ENCODE assay signal across 19 cellular contexts in genomic region chr2:151882786-151883445, GRCh38. TPM values are rescaled to one million over a fixed set of nuclear protein-coding genes. Genes with fewer than 3 reads are reported as not detected.
A peak's percentile ranks its signal among the peaks of the same experiment; 100 is the strongest.
DNase-seq lines count a peak whose midpoint lies in the region; ATAC-seq lines count a peak whose summit lies in the region.
"Had no signal": no experiment of that assay in that cellular context is flagged by ENCODE, and none has a peak within 500 bp of the region (broad histone marks: within the 10 kb centered on the region; RNA-seq: fewer than 3 reads in every experiment).

No MANE protein-coding gene starts in this region.

- no peaks in the 10 kb centered on the region for H3K27me3 Mint-ChIP-seq in natural killer cell treated with Interleukin-12 subunit alpha and Interleukin-12 subunit beta and Interleukin-15 and Interleukin-18, amount 100 ng/mL, for 72 hours
- H3K27me3 Mint-ChIP-seq in T-helper 17 cell = peaks cover 5% of the 10 kb centered on the region

- DNase-seq in NCI-H1092 treated with DMSO at 0.1 percent for 48 hours (lab: John Stamatoyannopoulos, UW) = peak; percentile 31
- peak; percentile 21 to 45 for DNase-seq in NCI-H446 (lab: John Stamatoyannopoulos, UW)
- peak; percentile 91 for DNase-seq in cerebellar cortex (ENCODE audit: low spot score)
- no peak for DNase-seq in SW480 (ENCODE audit: low spot score)
- no peak for DNase-seq in natural killer cell treated with Interleukin-12 subunit alpha and Interleukin-12 subunit beta and Interleukin-15 and Interleukin-18, amount 100 ng/mL, for 72 hours (ENCODE audit: low spot score)
- DNase-seq in T-helper 17 cell = no peak
- no peak for DNase-seq in iPS-NIHi11 (ENCODE audit: low spot score)
- DNase-seq: ACHN; BE2C; CD4-positive, CD25-positive, alpha-beta regulatory T cell; CD8-positive, alpha-beta memory T cell; COR-L47; DMS153; DMS79; GF-D8; GOT3; H7; HFFc6 had no signal

- no peaks in the 10 kb centered on the region for H3K36me3 Mint-ChIP-seq in natural killer cell treated with Interleukin-12 subunit alpha and Interleukin-12 subunit beta and Interleukin-15 and Interleukin-18, amount 100 ng/mL, for 72 hours
- no peaks in the 10 kb centered on the region for H3K36me3 Mint-ChIP-seq in T-helper 17 cell (ENCODE audit: low read depth)
- H3K36me3 Mint-ChIP-seq: CD4-positive, CD25-positive, alpha-beta regulatory T cell had no signal

- ATAC-seq in natural killer cell treated with Interleukin-12 subunit alpha and Interleukin-12 subunit beta and Interleukin-15 and Interleukin-18, amount 100 ng/mL, for 72 hours = no peak
- ATAC-seq in T-helper 17 cell = no peak
- ATAC-seq: HCT116 had no signal

- no peaks in the 10 kb centered on the region for H3K9me3 ChIP-seq in T-helper 17 cell (ENCODE audit: control insufficient read depth, low read length, poor library complexity, severe bottlenecking)
- H3K9me3 ChIP-seq: BE2C had no signal

- no peaks in the 10 kb centered on the region for H3K9me3 Mint-ChIP-seq in natural killer cell treated with Interleukin-12 subunit alpha and Interleukin-12 subunit beta and Interleukin-15 and Interleukin-18, amount 100 ng/mL, for 72 hours
- H3K9me3 Mint-ChIP-seq: CD8-positive, alpha-beta memory T cell; HFFc6 had no signal

- no peak overlapping the region for H3K27ac Mint-ChIP-seq in natural killer cell treated with Interleukin-12 subunit alpha and Interleukin-12 subunit beta and Interleukin-15 and Interleukin-18, amount 100 ng/mL, for 72 hours
- H3K27ac Mint-ChIP-seq in T-helper 17 cell = no peak overlapping the region
- H3K27ac Mint-ChIP-seq: CD4-positive, CD25-positive, alpha-beta regulatory T cell; HFFc6 had no signal

- peaks cover 4 to 5% of the 10 kb centered on the region in 2 donors for H3K4me1 Mint-ChIP-seq in natural killer cell treated with Interleukin-12 subunit alpha and Interleukin-12 subunit beta and Interleukin-15 and Interleukin-18, amount 100 ng/mL, for 72 hours (ENCODE audit: low read depth in 2 of 2)
- no peaks in the 10 kb centered on the region for H3K4me1 Mint-ChIP-seq in T-helper 17 cell
- H3K4me1 Mint-ChIP-seq: CD4-positive, CD25-positive, alpha-beta regulatory T cell had no signal

- H3K4me3 Mint-ChIP-seq in natural killer cell treated with Interleukin-12 subunit alpha and Interleukin-12 subunit beta and Interleukin-15 and Interleukin-18, amount 100 ng/mL, for 72 hours = no peak overlapping the region
- H3K4me3 Mint-ChIP-seq in T-helper 17 cell = no peak overlapping the region
- H3K4me3 Mint-ChIP-seq: CD4-positive, CD25-positive, alpha-beta regulatory T cell; CD8-positive, alpha-beta memory T cell; HFFc6 had no signal

RNA-seq across cellular contexts. Expression of gene ARL5A, which starts 54.7 kb away (rescaled TPM):
- 10 to 100 TPM; 45.5 to 68.2 TPM for total RNA-seq in natural killer cell treated with Interleukin-12 subunit alpha and Interleukin-12 subunit beta and Interleukin-15 and Interleukin-18, amount 100 ng/mL, for 72 hours
- 10 to 100 TPM; 27.6 to 30.1 TPM for total RNA-seq in T-helper 17 cell

Comparison
In these comparisons a context has a peak if more than half of its experiments do, and no peak if none do; other contexts are left out.
1. DNase-seq: peak in NCI-H1092 treated with DMSO at 0.1 percent for 48 hours (single experiment), NCI-H446 (2 of 2) and cerebellar cortex (single experiment); none in SW480 (single experiment), natural killer cell treated with Interleukin-12 subunit alpha and Interleukin-12 subunit beta and Interleukin-15 and Interleukin-18, amount 100 ng/mL, for 72 hours (single experiment), T-helper 17 cell (0 of 3) and iPS-NIHi11 (single experiment).